In the genomic region with DNA sequence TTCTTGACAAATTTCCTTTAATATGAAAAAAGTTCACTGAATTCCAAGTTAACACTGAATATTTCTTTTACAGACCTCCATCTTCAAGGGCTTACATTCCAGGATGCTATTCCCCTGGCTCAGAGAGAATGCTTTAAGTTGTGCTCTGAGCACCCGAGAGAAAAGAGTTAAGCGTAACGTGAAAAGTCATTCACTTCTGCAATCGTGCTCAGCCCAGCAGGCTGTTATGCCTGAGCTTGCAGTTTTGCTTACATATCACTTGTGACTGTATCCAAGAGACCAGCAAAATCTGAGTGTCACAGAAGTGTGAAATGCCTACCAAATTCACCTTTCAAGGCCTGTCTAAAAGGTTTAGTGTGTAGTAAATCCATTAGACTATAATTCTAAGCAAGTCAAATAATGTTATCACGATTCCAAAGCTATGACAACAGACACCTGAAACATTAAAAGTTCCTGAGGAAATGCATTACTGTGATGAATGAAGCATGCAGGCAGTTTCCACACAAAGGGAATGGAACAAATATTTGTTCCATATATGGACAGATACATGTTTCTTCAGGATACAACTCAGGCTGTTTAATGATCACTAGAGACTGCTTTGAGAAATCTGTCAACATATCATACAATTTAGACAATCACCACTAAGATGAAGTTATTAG, we compare ENCODE assay signal across 10 cellular contexts. TPM values are rescaled to one million over a fixed set of nuclear protein-coding genes. Genes with fewer than 3 reads are reported as not detected.
DNase-seq lines count a peak whose midpoint lies in the region; ATAC-seq, FAIRE-seq and TF ChIP-seq lines count a peak whose summit lies in the region.
"Had no signal": no experiment of that assay in that cellular context is flagged by ENCODE, and none has a peak within 500 bp of the region (broad histone marks: within the 10 kb centered on the region; RNA-seq: fewer than 3 reads in every experiment).

No MANE protein-coding gene starts in this region.

- RAD21 ChIA-PET in GM12878 (lab: Charles Lee; ENCODE audit: unreplicated experiment), result no interaction called here

- H2AFZ ChIP-seq in GM12878 (ENCODE audit: control insufficient read depth, low read depth, low read length), result peak overlapping the region; percentile 35; the same call in 1 of the 2 replicates

- no peak overlapping the region for H3K9ac ChIP-seq in GM12878 (ENCODE audit: control insufficient read depth, insufficient read depth, low read length)

- intact Hi-C loops in GM12878 (cut with micrococcal nuclease; ENCODE audit: unreplicated experiment), result no loop called here

- ATAC-seq in HG02884 (IDR thresholded peaks at IDR 0.05; ENCODE audit: unreplicated experiment) (peak; percentile 38), GM12878 (peak; percentile 43; the same call in 2 of the 3 replicates), GM18868 (IDR thresholded peaks at IDR 0.05; ENCODE audit: unreplicated experiment) (no peak), GM19452 (IDR thresholded peaks at IDR 0.05; ENCODE audit: unreplicated experiment) (no peak)
- peak; percentile 60 for ATAC-seq in stimulated activated effector memory CD8-positive, alpha-beta T cell treated with anti-CD3 and anti-CD28 coated beads, Interleukin-12 subunit alpha, Interleukin-12 subunit beta, amount 100 ng/mL, for 72 hours

- H3K4me3 Mint-ChIP-seq in stimulated activated effector memory CD8-positive, alpha-beta T cell treated with anti-CD3 and anti-CD28 coated beads, Interleukin-12 subunit alpha, Interleukin-12 subunit beta, amount 100 ng/mL, for 72 hours, result peak overlapping the region; percentile 51
- H3K4me3 Mint-ChIP-seq: stimulated activated naive CD8-positive, alpha-beta T cell treated with anti-CD3 and anti-CD28 coated beads, Interleukin-15, Interleukin-2, amounts not matched to agents 100 ng/mL and 50 ng/mL, for 24 hours had no signal

- no peak for TF ChIP-seq EP300 in GM12878 (IDR thresholded peaks at IDR 0.05; ENCODE audit: borderline replicate concordance in 1 of 2, control insufficient read depth in 1 of 2, low read depth in 2 of 2, low read length in 2 of 2)

- BruUV-seq in GM12878 (replicated peaks; lab: Mats Ljungman, UMichigan), result no TSS peak

- POLR2A ChIA-PET in GM12878 (lab: Charles Lee), result no interaction called here

- TF ChIP-seq RAD21 in GM12878 (IDR thresholded peaks at IDR 0.05; ENCODE audit: insufficient read depth, low read depth, low read length), result no peak

- CTCF ChIA-PET in GM12878 (lab: Yijun Ruan, JAX), result interaction anchor here (1.3 kb wide), 1 partner anchor 20 kb away, joined by 3 read pairs; no protein-coding TSS in a partner anchor

- H3K27ac Mint-ChIP-seq in stimulated activated effector memory CD8-positive, alpha-beta T cell treated with anti-CD3 and anti-CD28 coated beads, Interleukin-12 subunit alpha, Interleukin-12 subunit beta, amount 100 ng/mL, for 72 hours, result peak overlapping the region; percentile 17
- H3K27ac Mint-ChIP-seq: stimulated activated naive CD8-positive, alpha-beta T cell treated with anti-CD3 and anti-CD28 coated beads, Interleukin-15, Interleukin-2, amounts not matched to agents 100 ng/mL and 50 ng/mL, for 24 hours had no signal

- H3K9me3 Mint-ChIP-seq in stimulated activated effector memory CD8-positive, alpha-beta T cell treated with anti-CD3 and anti-CD28 coated beads, Interleukin-12 subunit alpha, Interleukin-12 subunit beta, amount 100 ng/mL, for 72 hours, result no peaks in the 10 kb centered on the region
- H3K9me3 Mint-ChIP-seq: stimulated activated naive CD8-positive, alpha-beta T cell treated with anti-CD3 and anti-CD28 coated beads, Interleukin-15, Interleukin-2, amounts not matched to agents 100 ng/mL and 50 ng/mL, for 24 hours had no signal

- peaks cover 28% of the 10 kb centered on the region for H3K79me2 ChIP-seq in GM12878 (ENCODE audit: control insufficient read depth, insufficient read depth, low read length)

- WGBS in GM12878 (ENCODE audit: insufficient coverage, insufficient replicate concordance, low lambda C conversion rate, missing lambda C conversion rate), result 65% methylated on average over 5 of the region's 5 CpGs

- no peak for FAIRE-seq in GM12878 (lab: Jason Lieb, UNC)

- no peak for DNase-seq in GM12878 (ENCODE audit: low read depth, low spot score)
- DNase-seq in kidney glomerular epithelial cell (lab: John Stamatoyannopoulos, UW), result peak; percentile 77
- no peak for DNase-seq in stimulated activated effector memory CD8-positive, alpha-beta T cell treated with anti-CD3 and anti-CD28 coated beads, Interleukin-12 subunit alpha, Interleukin-12 subunit beta, amount 100 ng/mL, for 72 hours (ENCODE audit: low spot score in 2 of 2)
- no peak for DNase-seq in cortex of kidney (lab: John Stamatoyannopoulos, UW)
- no peak for DNase-seq in substantia nigra (lab: John Stamatoyannopoulos, UW)
- DNase-seq: activated CD4-positive, CD25-positive, alpha-beta regulatory T cell had no signal

- H3K36me3 Mint-ChIP-seq in stimulated activated effector memory CD8-positive, alpha-beta T cell treated with anti-CD3 and anti-CD28 coated beads, Interleukin-12 subunit alpha, Interleukin-12 subunit beta, amount 100 ng/mL, for 72 hours, result peaks cover 22% of the 10 kb centered on the region

- H3K27ac ChIP-seq in GM12878 (ENCODE audit: control insufficient read depth, insufficient read depth) (0 out of 2 replicates have a peak overlapping the region, but pooled peaks have one; percentile 13), substantia nigra (ENCODE audit: low read depth, low read length, poor library complexity, severe bottlenecking) (no peak overlapping the region)

- no peaks in the 10 kb centered on the region for H4K20me1 ChIP-seq in GM12878 (ENCODE audit: control insufficient read depth, insufficient read depth)

- H3K9me3 ChIP-seq in GM12878 (replicated peaks; ENCODE audit: control insufficient read depth, insufficient read depth, low read length), result no peaks in the 10 kb centered on the region

- no peak overlapping the region for H3K4me3 ChIP-seq in GM12878

- no peaks in the 10 kb centered on the region for H3K27me3 ChIP-seq in GM12878 (replicated peaks in 1 of 2; ENCODE audit: control insufficient read depth in 2 of 2, insufficient read depth in 2 of 2, low read length in 1 of 2)

- H3K4me2 ChIP-seq in GM12878 (ENCODE audit: control insufficient read depth, insufficient read depth), result peak overlapping the region; percentile 64

- peaks cover 32% of the 10 kb centered on the region for H3K4me1 ChIP-seq in GM12878 (ENCODE audit: control insufficient read depth, insufficient read depth, low read length)

- no peaks in the 10 kb centered on the region; a peak in 2 of 4 replicates for H3K36me3 ChIP-seq in GM12878 (ENCODE audit: control insufficient read depth in 2 of 2, insufficient read depth in 2 of 2, low read length in 1 of 2)

- SMC1A ChIA-PET in GM12878 (lab: Charles Lee; ENCODE audit: uncharacterized antibody, unreplicated experiment), result interaction anchor here (1.1 kb wide), 1 partner anchor 9 kb away, joined by 3 read pairs; no protein-coding TSS in a partner anchor

- in situ Hi-C loops in GM12878 (cut with MboI), result no loop called here

- TF ChIP-seq POLR2A in GM12878 (IDR thresholded peaks at IDR 0.05; ENCODE audit: low read depth, low read length), result no peak

- no peak for TF ChIP-seq CTCF in GM12878 (IDR thresholded peaks at IDR 0.05 in 2 of 3, conservative IDR thresholded peaks at IDR 0.05 in 1 of 3; ENCODE audit: control insufficient read depth in 2 of 3, extremely low read depth in 1 of 3, insufficient read depth in 1 of 3, low read depth in 3 of 3, low read length in 3 of 3)

- H3K4me1 Mint-ChIP-seq in stimulated activated effector memory CD8-positive, alpha-beta T cell treated with anti-CD3 and anti-CD28 coated beads, Interleukin-12 subunit alpha, Interleukin-12 subunit beta, amount 100 ng/mL, for 72 hours, result peaks cover 59% of the 10 kb centered on the region

TF ChIP-seq in GM12878, 131 proteins besides CTCF, POLR2A, EP300 and RAD21:
- no peak for TF ChIP-seq RBBP5 (conservative IDR thresholded peaks at IDR 0.05)

RNA-seq across cellular contexts. Expression of a gene that starts 20.1 kb away (rescaled TPM):
- total RNA-seq in GM12878 (2013; cell fraction: nucleolus; rRNA removed), result 60.5 and 61.3 TPM in 2 replicates
- 7.9 and 10.1 TPM in 2 replicates for total RNA-seq in GM12878 (2014; rRNA removed)
- total RNA-seq in GM12878 (2014; rRNA removed; fragmentation: Illumina TruSeq; extraction: Trizol), result 10.7 and 11.0 TPM in 2 replicates
- 9.8 and 11.4 TPM in 2 replicates for total RNA-seq in GM12878 (2021)
- polyA plus RNA-seq in GM12878 (2011; ENCODE audit: low read depth), result 24.4 TPM
- 20.7 and 33.0 TPM in 2 replicates for polyA plus RNA-seq in GM12878 (2011; rRNA removed)
- 6.1 and 8.3 TPM in 2 replicates for polyA plus RNA-seq in GM12878 (2011; cell fraction: cytosol; rRNA removed)
- 5.3 and 7.0 TPM in 2 replicates for polyA plus RNA-seq in GM12878 (2011; cell fraction: nucleus; rRNA removed)
- 35.8 and 40.1 TPM in 2 replicates for polyA plus RNA-seq in GM12878 (2012)
- 9.7 and 12.6 TPM in 2 replicates for polyA plus RNA-seq in GM12878 (2014; fragmentation: Illumina TruSeq; extraction: Trizol)
- polyA plus RNA-seq in GM12878 (2014; fragmentation: Nextera tagmentation; extraction: Ambion mirVana), result 1 to 10 TPM; 2.8 to 3.4 TPM
- 7.9 and 8.2 TPM in 2 replicates for polyA plus RNA-seq in GM12878 (2014; rRNA removed)
- 10 to 100 TPM; 15.5 to 16.5 TPM for polyA plus RNA-seq in GM12878 (2016; fragmentation: Nextera tagmentation; extraction: Ambion mirVana)
- polyA minus RNA-seq in GM12878 (2011; rRNA and poly(A)+ RNA removed), result 8.3 and 15.9 TPM in 2 replicates
- 30.9 and 57.1 TPM in 2 replicates for polyA minus RNA-seq in GM12878 (2011; cell fraction: cytosol; rRNA and poly(A)+ RNA removed)
- 5.3 and 10.5 TPM in 2 replicates for polyA minus RNA-seq in GM12878 (2011; cell fraction: nucleus; rRNA and poly(A)+ RNA removed)

Comparison
In these comparisons a context has a peak if more than half of its experiments do, and no peak if none do; other contexts are left out.
1. ATAC-seq: peak in HG02884 (single experiment), GM12878 (single experiment) and stimulated activated effector memory CD8-positive, alpha-beta T cell treated with anti-CD3 and anti-CD28 coated beads, Interleukin-12 subunit alpha, Interleukin-12 subunit beta, amount 100 ng/mL, for 72 hours (single experiment); none in GM18868 (single experiment) and GM19452 (single experiment).